ENCODE assay signal across 1 cellular context in the genomic region with DNA sequence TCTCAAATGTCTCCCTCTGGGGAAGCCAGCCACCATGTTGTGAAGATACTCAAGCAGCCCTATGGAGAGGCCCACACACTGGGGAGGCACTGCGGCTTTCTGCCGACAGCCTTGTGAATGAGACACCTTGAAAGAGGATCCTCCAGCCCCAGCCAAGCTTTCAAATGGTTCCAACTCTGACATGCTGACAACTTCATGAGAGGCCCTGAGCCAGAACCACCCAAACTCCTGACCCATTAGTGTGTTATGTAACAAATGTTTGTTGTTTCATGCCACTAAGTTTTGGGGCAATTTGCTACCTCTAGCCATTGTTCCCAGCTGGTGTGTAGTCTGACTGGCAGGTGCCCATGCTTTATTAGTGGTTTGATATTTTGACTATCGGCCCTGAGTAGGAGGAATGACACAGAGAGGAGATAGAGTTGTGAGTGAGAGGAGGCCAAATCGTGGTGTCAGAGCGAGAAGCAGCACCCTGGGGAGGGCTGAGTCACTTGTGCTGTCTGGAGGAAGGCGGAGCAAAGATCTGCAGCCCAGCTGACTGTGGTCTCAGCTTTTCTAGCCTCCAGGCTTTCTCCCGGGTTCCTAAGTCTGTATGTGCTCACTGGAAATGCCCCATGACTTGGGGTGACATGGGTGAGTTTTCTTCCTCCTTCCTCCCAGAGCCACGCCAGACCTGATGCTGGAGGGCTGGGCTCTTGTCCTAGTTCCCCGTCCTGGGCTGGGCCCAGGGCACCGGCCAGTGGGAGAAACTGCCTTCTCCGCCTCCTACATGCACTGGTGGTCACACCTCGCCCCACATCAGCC.
TF ChIP-seq lines count a peak whose summit lies in the region.

No MANE protein-coding gene starts in this region.

TF ChIP-seq in GM12878, 131 proteins besides CTCF, POLR2A, EP300 and RAD21 (continued from another document and continues in another):
- TF ChIP-seq, protein P1, sequence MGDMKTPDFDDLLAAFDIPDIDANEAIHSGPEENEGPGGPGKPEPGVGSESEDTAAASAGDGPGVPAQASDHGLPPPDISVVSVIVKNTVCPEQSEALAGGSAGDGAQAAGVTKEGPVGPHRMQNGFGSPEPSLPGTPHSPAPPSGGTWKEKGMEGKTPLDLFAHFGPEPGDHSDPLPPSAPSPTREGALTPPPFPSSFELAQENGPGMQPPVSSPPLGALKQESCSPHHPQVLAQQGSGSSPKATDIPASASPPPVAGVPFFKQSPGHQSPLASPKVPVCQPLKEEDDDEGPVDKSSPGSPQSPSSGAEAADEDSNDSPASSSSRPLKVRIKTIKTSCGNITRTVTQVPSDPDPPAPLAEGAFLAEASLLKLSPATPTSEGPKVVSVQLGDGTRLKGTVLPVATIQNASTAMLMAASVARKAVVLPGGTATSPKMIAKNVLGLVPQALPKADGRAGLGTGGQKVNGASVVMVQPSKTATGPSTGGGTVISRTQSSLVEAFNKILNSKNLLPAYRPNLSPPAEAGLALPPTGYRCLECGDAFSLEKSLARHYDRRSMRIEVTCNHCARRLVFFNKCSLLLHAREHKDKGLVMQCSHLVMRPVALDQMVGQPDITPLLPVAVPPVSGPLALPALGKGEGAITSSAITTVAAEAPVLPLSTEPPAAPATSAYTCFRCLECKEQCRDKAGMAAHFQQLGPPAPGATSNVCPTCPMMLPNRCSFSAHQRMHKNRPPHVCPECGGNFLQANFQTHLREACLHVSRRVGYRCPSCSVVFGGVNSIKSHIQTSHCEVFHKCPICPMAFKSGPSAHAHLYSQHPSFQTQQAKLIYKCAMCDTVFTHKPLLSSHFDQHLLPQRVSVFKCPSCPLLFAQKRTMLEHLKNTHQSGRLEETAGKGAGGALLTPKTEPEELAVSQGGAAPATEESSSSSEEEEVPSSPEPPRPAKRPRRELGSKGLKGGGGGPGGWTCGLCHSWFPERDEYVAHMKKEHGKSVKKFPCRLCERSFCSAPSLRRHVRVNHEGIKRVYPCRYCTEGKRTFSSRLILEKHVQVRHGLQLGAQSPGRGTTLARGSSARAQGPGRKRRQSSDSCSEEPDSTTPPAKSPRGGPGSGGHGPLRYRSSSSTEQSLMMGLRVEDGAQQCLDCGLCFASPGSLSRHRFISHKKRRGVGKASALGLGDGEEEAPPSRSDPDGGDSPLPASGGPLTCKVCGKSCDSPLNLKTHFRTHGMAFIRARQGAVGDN (IDR thresholded peaks at IDR 0.05), result peak; percentile 94; the same call in 1 of the 2 replicates
- TF ChIP-seq HCFC1 (IDR thresholded peaks at IDR 0.05; ENCODE audit: low read length), result no peak
- no peak for TF ChIP-seq ZNF207 (IDR thresholded peaks at IDR 0.05; ENCODE audit: borderline replicate concordance)
- TF ChIP-seq DPF2 (IDR thresholded peaks at IDR 0.05), result peak; percentile 36
- no peak for TF ChIP-seq KLF5 (IDR thresholded peaks at IDR 0.05; ENCODE audit: partially characterized antibody)
- no peak for TF ChIP-seq TCF12 (IDR thresholded peaks at IDR 0.05; ENCODE audit: low read depth, low read length)
- 0 out of 2 replicates have a peak, but pooled peaks have one; percentile 50 for TF ChIP-seq STAT1 (conservative IDR thresholded peaks at IDR 0.05)
- TF ChIP-seq SREBF1 (IDR thresholded peaks at IDR 0.05; ENCODE audit: low read length), result no peak
- no peak for TF ChIP-seq NR2C1 (IDR thresholded peaks at IDR 0.05)
- 0 out of 2 replicates have a peak, but pooled peaks have one; percentile 35 for TF ChIP-seq IRF4 (IDR thresholded peaks at IDR 0.05; ENCODE audit: low read depth, low read length)
- TF ChIP-seq, protein P2, sequence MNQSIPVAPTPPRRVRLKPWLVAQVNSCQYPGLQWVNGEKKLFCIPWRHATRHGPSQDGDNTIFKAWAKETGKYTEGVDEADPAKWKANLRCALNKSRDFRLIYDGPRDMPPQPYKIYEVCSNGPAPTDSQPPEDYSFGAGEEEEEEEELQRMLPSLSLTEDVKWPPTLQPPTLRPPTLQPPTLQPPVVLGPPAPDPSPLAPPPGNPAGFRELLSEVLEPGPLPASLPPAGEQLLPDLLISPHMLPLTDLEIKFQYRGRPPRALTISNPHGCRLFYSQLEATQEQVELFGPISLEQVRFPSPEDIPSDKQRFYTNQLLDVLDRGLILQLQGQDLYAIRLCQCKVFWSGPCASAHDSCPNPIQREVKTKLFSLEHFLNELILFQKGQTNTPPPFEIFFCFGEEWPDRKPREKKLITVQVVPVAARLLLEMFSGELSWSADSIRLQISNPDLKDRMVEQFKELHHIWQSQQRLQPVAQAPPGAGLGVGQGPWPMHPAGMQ (IDR thresholded peaks at IDR 0.05; ENCODE audit: borderline replicate concordance), result no peak
- no peak for TF ChIP-seq MYC (IDR thresholded peaks at IDR 0.05; ENCODE audit: insufficient read depth, insufficient read length, insufficient replicate concordance, low read length, severe bottlenecking)
- no peak for TF ChIP-seq GABPA (IDR thresholded peaks at IDR 0.05; ENCODE audit: low read depth)
- TF ChIP-seq, protein P3, sequence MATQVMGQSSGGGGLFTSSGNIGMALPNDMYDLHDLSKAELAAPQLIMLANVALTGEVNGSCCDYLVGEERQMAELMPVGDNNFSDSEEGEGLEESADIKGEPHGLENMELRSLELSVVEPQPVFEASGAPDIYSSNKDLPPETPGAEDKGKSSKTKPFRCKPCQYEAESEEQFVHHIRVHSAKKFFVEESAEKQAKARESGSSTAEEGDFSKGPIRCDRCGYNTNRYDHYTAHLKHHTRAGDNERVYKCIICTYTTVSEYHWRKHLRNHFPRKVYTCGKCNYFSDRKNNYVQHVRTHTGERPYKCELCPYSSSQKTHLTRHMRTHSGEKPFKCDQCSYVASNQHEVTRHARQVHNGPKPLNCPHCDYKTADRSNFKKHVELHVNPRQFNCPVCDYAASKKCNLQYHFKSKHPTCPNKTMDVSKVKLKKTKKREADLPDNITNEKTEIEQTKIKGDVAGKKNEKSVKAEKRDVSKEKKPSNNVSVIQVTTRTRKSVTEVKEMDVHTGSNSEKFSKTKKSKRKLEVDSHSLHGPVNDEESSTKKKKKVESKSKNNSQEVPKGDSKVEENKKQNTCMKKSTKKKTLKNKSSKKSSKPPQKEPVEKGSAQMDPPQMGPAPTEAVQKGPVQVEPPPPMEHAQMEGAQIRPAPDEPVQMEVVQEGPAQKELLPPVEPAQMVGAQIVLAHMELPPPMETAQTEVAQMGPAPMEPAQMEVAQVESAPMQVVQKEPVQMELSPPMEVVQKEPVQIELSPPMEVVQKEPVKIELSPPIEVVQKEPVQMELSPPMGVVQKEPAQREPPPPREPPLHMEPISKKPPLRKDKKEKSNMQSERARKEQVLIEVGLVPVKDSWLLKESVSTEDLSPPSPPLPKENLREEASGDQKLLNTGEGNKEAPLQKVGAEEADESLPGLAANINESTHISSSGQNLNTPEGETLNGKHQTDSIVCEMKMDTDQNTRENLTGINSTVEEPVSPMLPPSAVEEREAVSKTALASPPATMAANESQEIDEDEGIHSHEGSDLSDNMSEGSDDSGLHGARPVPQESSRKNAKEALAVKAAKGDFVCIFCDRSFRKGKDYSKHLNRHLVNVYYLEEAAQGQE (IDR thresholded peaks at IDR 0.05; ENCODE audit: low read depth, low read length), result peak; percentile 11; the same call in 1 of the 2 replicates
- TF ChIP-seq ASH2L (IDR thresholded peaks at IDR 0.05; ENCODE audit: borderline replicate concordance, low read depth), result 0 out of 2 replicates have a peak, but pooled peaks have one; percentile 22
- TF ChIP-seq WRNIP1 (IDR thresholded peaks at IDR 0.05; ENCODE audit: borderline replicate concordance, low read depth, low read length), result 0 out of 2 replicates have a peak, but pooled peaks have one; percentile 25
- TF ChIP-seq TCF7 (IDR thresholded peaks at IDR 0.05; ENCODE audit: borderline replicate concordance), result no peak
- TF ChIP-seq KDM1A (IDR thresholded peaks at IDR 0.05; ENCODE audit: borderline replicate concordance), result no peak
- TF ChIP-seq, protein P4, sequence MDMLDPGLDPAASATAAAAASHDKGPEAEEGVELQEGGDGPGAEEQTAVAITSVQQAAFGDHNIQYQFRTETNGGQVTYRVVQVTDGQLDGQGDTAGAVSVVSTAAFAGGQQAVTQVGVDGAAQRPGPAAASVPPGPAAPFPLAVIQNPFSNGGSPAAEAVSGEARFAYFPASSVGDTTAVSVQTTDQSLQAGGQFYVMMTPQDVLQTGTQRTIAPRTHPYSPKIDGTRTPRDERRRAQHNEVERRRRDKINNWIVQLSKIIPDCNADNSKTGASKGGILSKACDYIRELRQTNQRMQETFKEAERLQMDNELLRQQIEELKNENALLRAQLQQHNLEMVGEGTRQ (IDR thresholded peaks at IDR 0.05; ENCODE audit: borderline replicate concordance, low read depth, low read length), result no peak; the same call in 1 of the 2 replicates
- no peak for TF ChIP-seq PAX8 (IDR thresholded peaks at IDR 0.05)
- TF ChIP-seq CREM (IDR thresholded peaks at IDR 0.05; ENCODE audit: low read depth), result no peak; the same call in none of the 2 replicates
- TF ChIP-seq TBL1XR1 (IDR thresholded peaks at IDR 0.05; ENCODE audit: low read depth, low read length), result no peak; the same call in 1 of the 2 replicates
- TF ChIP-seq YY1 (IDR thresholded peaks at IDR 0.05; ENCODE audit: low read depth, low read length), result no peak; the same call in 1 of the 2 replicates
- no peak for TF ChIP-seq RBBP5 (conservative IDR thresholded peaks at IDR 0.05)
- TF ChIP-seq NR2C2 (IDR thresholded peaks at IDR 0.05; ENCODE audit: borderline replicate concordance, control insufficient read depth, insufficient read length, low read depth), result no peak
- TF ChIP-seq CBFB (IDR thresholded peaks at IDR 0.05; ENCODE audit: low read depth), result peak; percentile 75
- no peak for TF ChIP-seq ZNF274 (IDR thresholded peaks at IDR 0.05; ENCODE audit: insufficient read depth, insufficient read length)
- no peak for TF ChIP-seq STAT3 (IDR thresholded peaks at IDR 0.05; ENCODE audit: low read depth, low read length)
- TF ChIP-seq RAD51 (IDR thresholded peaks at IDR 0.05), result peak; percentile 61; the same call in 1 of the 2 replicates
- 0 out of 2 replicates have a peak, but pooled peaks have one; percentile 60 for TF ChIP-seq JUND (IDR thresholded peaks at IDR 0.05; ENCODE audit: low read depth, low read length)
- TF ChIP-seq MEF2B (IDR thresholded peaks at IDR 0.05; ENCODE audit: partially characterized antibody, poor library complexity, severe bottlenecking), result peak; percentile 87
- TF ChIP-seq, protein P5, sequence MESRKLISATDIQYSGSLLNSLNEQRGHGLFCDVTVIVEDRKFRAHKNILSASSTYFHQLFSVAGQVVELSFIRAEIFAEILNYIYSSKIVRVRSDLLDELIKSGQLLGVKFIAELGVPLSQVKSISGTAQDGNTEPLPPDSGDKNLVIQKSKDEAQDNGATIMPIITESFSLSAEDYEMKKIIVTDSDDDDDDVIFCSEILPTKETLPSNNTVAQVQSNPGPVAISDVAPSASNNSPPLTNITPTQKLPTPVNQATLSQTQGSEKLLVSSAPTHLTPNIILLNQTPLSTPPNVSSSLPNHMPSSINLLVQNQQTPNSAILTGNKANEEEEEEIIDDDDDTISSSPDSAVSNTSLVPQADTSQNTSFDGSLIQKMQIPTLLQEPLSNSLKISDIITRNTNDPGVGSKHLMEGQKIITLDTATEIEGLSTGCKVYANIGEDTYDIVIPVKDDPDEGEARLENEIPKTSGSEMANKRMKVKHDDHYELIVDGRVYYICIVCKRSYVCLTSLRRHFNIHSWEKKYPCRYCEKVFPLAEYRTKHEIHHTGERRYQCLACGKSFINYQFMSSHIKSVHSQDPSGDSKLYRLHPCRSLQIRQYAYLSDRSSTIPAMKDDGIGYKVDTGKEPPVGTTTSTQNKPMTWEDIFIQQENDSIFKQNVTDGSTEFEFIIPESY (IDR thresholded peaks at IDR 0.05), result no peak
- peak in 1 of 2 experiments; percentile 40; a peak in 1 of 4 replicates for TF ChIP-seq SRF (IDR thresholded peaks at IDR 0.05; ENCODE audit: low read depth in 2 of 2, low read length in 2 of 2)
- TF ChIP-seq SUZ12 (IDR thresholded peaks at IDR 0.05; ENCODE audit: unreplicated experiment), result no peak
- TF ChIP-seq, protein P6, sequence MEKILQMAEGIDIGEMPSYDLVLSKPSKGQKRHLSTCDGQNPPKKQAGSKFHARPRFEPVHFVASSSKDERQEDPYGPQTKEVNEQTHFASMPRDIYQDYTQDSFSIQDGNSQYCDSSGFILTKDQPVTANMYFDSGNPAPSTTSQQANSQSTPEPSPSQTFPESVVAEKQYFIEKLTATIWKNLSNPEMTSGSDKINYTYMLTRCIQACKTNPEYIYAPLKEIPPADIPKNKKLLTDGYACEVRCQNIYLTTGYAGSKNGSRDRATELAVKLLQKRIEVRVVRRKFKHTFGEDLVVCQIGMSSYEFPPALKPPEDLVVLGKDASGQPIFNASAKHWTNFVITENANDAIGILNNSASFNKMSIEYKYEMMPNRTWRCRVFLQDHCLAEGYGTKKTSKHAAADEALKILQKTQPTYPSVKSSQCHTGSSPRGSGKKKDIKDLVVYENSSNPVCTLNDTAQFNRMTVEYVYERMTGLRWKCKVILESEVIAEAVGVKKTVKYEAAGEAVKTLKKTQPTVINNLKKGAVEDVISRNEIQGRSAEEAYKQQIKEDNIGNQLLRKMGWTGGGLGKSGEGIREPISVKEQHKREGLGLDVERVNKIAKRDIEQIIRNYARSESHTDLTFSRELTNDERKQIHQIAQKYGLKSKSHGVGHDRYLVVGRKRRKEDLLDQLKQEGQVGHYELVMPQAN (conservative IDR thresholded peaks at IDR 0.05), result no peak; the same call in none of the 2 replicates
- TF ChIP-seq, protein P7, sequence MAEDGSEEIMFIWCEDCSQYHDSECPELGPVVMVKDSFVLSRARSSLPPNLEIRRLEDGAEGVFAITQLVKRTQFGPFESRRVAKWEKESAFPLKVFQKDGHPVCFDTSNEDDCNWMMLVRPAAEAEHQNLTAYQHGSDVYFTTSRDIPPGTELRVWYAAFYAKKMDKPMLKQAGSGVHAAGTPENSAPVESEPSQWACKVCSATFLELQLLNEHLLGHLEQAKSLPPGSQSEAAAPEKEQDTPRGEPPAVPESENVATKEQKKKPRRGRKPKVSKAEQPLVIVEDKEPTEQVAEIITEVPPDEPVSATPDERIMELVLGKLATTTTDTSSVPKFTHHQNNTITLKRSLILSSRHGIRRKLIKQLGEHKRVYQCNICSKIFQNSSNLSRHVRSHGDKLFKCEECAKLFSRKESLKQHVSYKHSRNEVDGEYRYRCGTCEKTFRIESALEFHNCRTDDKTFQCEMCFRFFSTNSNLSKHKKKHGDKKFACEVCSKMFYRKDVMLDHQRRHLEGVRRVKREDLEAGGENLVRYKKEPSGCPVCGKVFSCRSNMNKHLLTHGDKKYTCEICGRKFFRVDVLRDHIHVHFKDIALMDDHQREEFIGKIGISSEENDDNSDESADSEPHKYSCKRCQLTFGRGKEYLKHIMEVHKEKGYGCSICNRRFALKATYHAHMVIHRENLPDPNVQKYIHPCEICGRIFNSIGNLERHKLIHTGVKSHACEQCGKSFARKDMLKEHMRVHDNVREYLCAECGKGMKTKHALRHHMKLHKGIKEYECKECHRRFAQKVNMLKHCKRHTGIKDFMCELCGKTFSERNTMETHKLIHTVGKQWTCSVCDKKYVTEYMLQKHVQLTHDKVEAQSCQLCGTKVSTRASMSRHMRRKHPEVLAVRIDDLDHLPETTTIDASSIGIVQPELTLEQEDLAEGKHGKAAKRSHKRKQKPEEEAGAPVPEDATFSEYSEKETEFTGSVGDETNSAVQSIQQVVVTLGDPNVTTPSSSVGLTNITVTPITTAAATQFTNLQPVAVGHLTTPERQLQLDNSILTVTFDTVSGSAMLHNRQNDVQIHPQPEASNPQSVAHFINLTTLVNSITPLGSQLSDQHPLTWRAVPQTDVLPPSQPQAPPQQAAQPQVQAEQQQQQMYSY (CRISPR knock-in tag; IDR thresholded peaks at IDR 0.05), result no peak
- no peak for TF ChIP-seq HDAC6 (IDR thresholded peaks at IDR 0.05; ENCODE audit: unreplicated experiment)
- TF ChIP-seq, protein P8, sequence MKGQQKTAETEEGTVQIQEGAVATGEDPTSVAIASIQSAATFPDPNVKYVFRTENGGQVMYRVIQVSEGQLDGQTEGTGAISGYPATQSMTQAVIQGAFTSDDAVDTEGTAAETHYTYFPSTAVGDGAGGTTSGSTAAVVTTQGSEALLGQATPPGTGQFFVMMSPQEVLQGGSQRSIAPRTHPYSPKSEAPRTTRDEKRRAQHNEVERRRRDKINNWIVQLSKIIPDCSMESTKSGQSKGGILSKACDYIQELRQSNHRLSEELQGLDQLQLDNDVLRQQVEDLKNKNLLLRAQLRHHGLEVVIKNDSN (IDR thresholded peaks at IDR 0.05; ENCODE audit: borderline replicate concordance, extremely low read length, insufficient read depth, low read depth, low read length), result no peak
